ENCODE assay signal across 23 cellular contexts in genomic region chr4:153640476-153640802, GRCh38. TPM values are rescaled to one million over a fixed set of nuclear protein-coding genes. Genes with fewer than 3 reads are reported as not detected.
A peak's percentile ranks its signal among the peaks of the same experiment; 100 is the strongest.
DNase-seq lines count a peak whose midpoint lies in the region; ATAC-seq and TF ChIP-seq lines count a peak whose summit lies in the region.
"Had no signal": no experiment of that assay in that cellular context is flagged by ENCODE, and none has a peak within 500 bp of the region (broad histone marks: within the 10 kb centered on the region; RNA-seq: fewer than 3 reads in every experiment).

No MANE protein-coding gene starts in this region.

- peak overlapping the region; percentile 10 to 92 (median 69) for H3K27ac Mint-ChIP-seq in IgD-negative memory B cell
- no peak overlapping the region for H3K27ac Mint-ChIP-seq in WTC11
- H3K27ac Mint-ChIP-seq in naive thymus-derived CD4-positive, alpha-beta T cell = peak overlapping the region in 7 of 9 donors; percentile 33 to 81 (median 76)
- no peak overlapping the region for H3K27ac Mint-ChIP-seq in activated naive CD8-positive, alpha-beta T cell treated with anti-CD3 and anti-CD28 coated beads, Interleukin-2, amount 50 U/mL, for 24 hours
- H3K27ac Mint-ChIP-seq: T-helper 2 cell treated with Interferon-gamma antibody and Interleukin-4, amounts not matched to agents 5 μg/mL and 100 μg/mL, for 36 hours had no signal

- peak overlapping the region in 5 of 11 experiments; percentile 4 to 43 (median 26); a peak in 5 of 22 replicates for H3K27ac ChIP-seq in BLaER1 treated with 17β-estradiol and CSF1 and Interleukin-3, amounts not matched to agents 10 nM and 100 nM
- no peak overlapping the region for H3K27ac ChIP-seq in naive thymus-derived CD4-positive, alpha-beta T cell (ENCODE audit: low read depth, low read length)
- H3K27ac ChIP-seq in RWPE1 = no peak overlapping the region
- H3K27ac ChIP-seq: A549 had no signal

- H3K4me3 Mint-ChIP-seq in IgD-negative memory B cell = no peak overlapping the region
- H3K4me3 Mint-ChIP-seq in WTC11 = no peak overlapping the region
- H3K4me3 Mint-ChIP-seq in naive thymus-derived CD4-positive, alpha-beta T cell = no peak overlapping the region
- H3K4me3 Mint-ChIP-seq in activated naive CD8-positive, alpha-beta T cell treated with anti-CD3 and anti-CD28 coated beads, Interleukin-2, amount 50 U/mL, for 24 hours = no peak overlapping the region
- H3K4me3 Mint-ChIP-seq: T-helper 2 cell treated with Interferon-gamma antibody and Interleukin-4, amounts not matched to agents 5 μg/mL and 100 μg/mL, for 36 hours had no signal

- H3K36me3 ChIP-seq in BLaER1 treated with 17β-estradiol and CSF1 and Interleukin-3, amounts not matched to agents 10 nM and 100 nM = peaks cover 13 to 35% (median 30%) of the 10 kb centered on the region in 11 experiments
- H3K36me3 ChIP-seq in naive thymus-derived CD4-positive, alpha-beta T cell (ENCODE audit: control insufficient read depth in 2 of 3, insufficient read depth in 3 of 3, low read length in 3 of 3) = peaks cover 0 to 18% (median 2%) of the 10 kb centered on the region in 3 experiments

- H3K9ac ChIP-seq in BLaER1 treated with 17β-estradiol and CSF1 and Interleukin-3, amounts not matched to agents 10 nM and 100 nM = peak overlapping the region in 3 of 11 experiments; percentile 5 to 66 (median 50); a peak in 5 of 22 replicates

- peaks cover 4 to 13% (median 7%) of the 10 kb centered on the region in 11 experiments; a peak in 20 of 22 replicates for H3K9me3 ChIP-seq in BLaER1 treated with 17β-estradiol and CSF1 and Interleukin-3, amounts not matched to agents 10 nM and 100 nM (replicated peaks in 1 of 11)
- H3K9me3 ChIP-seq in naive thymus-derived CD4-positive, alpha-beta T cell (ENCODE audit: control insufficient read depth in 2 of 3, low read length in 3 of 3) = no peaks in the 10 kb centered on the region
- H3K9me3 ChIP-seq: A549 had no signal

- peak overlapping the region in 4 of 10 experiments; percentile 2 to 51 (median 25); a peak in 7 of 20 replicates for H3K4me3 ChIP-seq in BLaER1 treated with 17β-estradiol and CSF1 and Interleukin-3, amounts not matched to agents 10 nM and 100 nM
- no peak overlapping the region for H3K4me3 ChIP-seq in naive thymus-derived CD4-positive, alpha-beta T cell (ENCODE audit: low read length)
- H3K4me3 ChIP-seq: A549 had no signal

- peaks cover 10% of the 10 kb centered on the region for H3K36me3 Mint-ChIP-seq in IgD-negative memory B cell
- H3K36me3 Mint-ChIP-seq in WTC11 = peaks cover 18% of the 10 kb centered on the region
- H3K36me3 Mint-ChIP-seq in naive thymus-derived CD4-positive, alpha-beta T cell = peaks cover 6 to 23% (median 18%) of the 10 kb centered on the region in 5 donors
- peaks cover 16% of the 10 kb centered on the region for H3K36me3 Mint-ChIP-seq in activated naive CD8-positive, alpha-beta T cell treated with anti-CD3 and anti-CD28 coated beads, Interleukin-2, amount 50 U/mL, for 24 hours (ENCODE audit: low read depth)

- intact Hi-C loops in naive thymus-derived CD4-positive, alpha-beta T cell (cut with micrococcal nuclease) = loop anchor here in 1 of 2 donors (5.0 kb wide), 1 partner anchor 208 kb away; no protein-coding TSS in a partner anchor

- ATAC-seq in WTC11 (peak; percentile 56), HG03196 (IDR thresholded peaks at IDR 0.05; ENCODE audit: unreplicated experiment) (no peak), GM19467 (IDR thresholded peaks at IDR 0.05; ENCODE audit: unreplicated experiment) (no peak)
- no peak for ATAC-seq in naive thymus-derived CD4-positive, alpha-beta T cell
- ATAC-seq in activated naive CD8-positive, alpha-beta T cell treated with anti-CD3 and anti-CD28 coated beads, Interleukin-2, amount 50 U/mL, for 24 hours = no peak
- ATAC-seq: A549 had no signal

- H3K9me3 Mint-ChIP-seq in IgD-negative memory B cell = no peaks in the 10 kb centered on the region
- peaks cover 9% of the 10 kb centered on the region for H3K9me3 Mint-ChIP-seq in WTC11
- peaks cover 0 to 8% (median 0%) of the 10 kb centered on the region in 11 donors for H3K9me3 Mint-ChIP-seq in naive thymus-derived CD4-positive, alpha-beta T cell
- H3K9me3 Mint-ChIP-seq in activated naive CD8-positive, alpha-beta T cell treated with anti-CD3 and anti-CD28 coated beads, Interleukin-2, amount 50 U/mL, for 24 hours = peaks cover 3% of the 10 kb centered on the region

- CTCF ChIA-PET in WTC11 (lab: Charles Lee) = interaction anchor here (0.6 to 1.5 kb wide), 5 partner anchors 9 to 113 kb away, joined by 3 to 9 read pairs (median 4); no protein-coding TSS in a partner anchor
- CTCF ChIA-PET in naive thymus-derived CD4-positive, alpha-beta T cell (lab: Charles Lee) = interaction anchor here (1.1 kb wide), 1 partner anchor 111 kb away, joined by 5 read pairs; no protein-coding TSS in a partner anchor
- CTCF ChIA-PET in RWPE1 (lab: Yijun Ruan, JAX) = no interaction called here

- H4K20me1 ChIP-seq in BLaER1 treated with 17β-estradiol and CSF1 and Interleukin-3, amounts not matched to agents 10 nM and 100 nM = peaks cover 0 to 9% (median 0%) of the 10 kb centered on the region in 11 experiments; a peak in 1 of 22 replicates

- H3K27me3 ChIP-seq in BLaER1 treated with 17β-estradiol and CSF1 and Interleukin-3, amounts not matched to agents 10 nM and 100 nM = no peaks in the 10 kb centered on the region
- no peaks in the 10 kb centered on the region for H3K27me3 ChIP-seq in naive thymus-derived CD4-positive, alpha-beta T cell (ENCODE audit: control insufficient read depth in 2 of 2, insufficient read depth in 2 of 2, low read length in 2 of 2)

- no peak for DNase-seq in WTC11 (ENCODE audit: low spot score)
- no peak for DNase-seq in naive thymus-derived CD4-positive, alpha-beta T cell
- DNase-seq in RWPE1 (ENCODE audit: low spot score) = no peak
- no peak for DNase-seq in activated naive CD8-positive, alpha-beta T cell treated with anti-CD3 and anti-CD28 coated beads, Interleukin-2, amount 50 U/mL, for 24 hours
- DNase-seq: AML-193; DMS153; DND-41; NCI-H1092 treated with DMSO at 0.1 percent for 48 hours; NCI-H1436 treated with DMSO at 0.1 percent for 48 hours; NCI-H2029; NCI-H446 treated with DMSO at 0.1 percent for 48 hours; NCI-H82; NK-92 treated with Interleukin-12 subunit alpha and Interleukin-12 subunit beta, amount 100 ng/mL, for 24 hours; RPMI8226; SHP77; T-helper 1 cell had no signal

- peak overlapping the region; percentile 19 to 93 (median 54); a peak in 21 of 22 replicates for H3K4me2 ChIP-seq in BLaER1 treated with 17β-estradiol and CSF1 and Interleukin-3, amounts not matched to agents 10 nM and 100 nM
- H3K4me2 ChIP-seq: A549 had no signal

- H3K27me3 Mint-ChIP-seq in IgD-negative memory B cell = no peaks in the 10 kb centered on the region
- no peaks in the 10 kb centered on the region for H3K27me3 Mint-ChIP-seq in WTC11 (ENCODE audit: low read depth)
- no peaks in the 10 kb centered on the region for H3K27me3 Mint-ChIP-seq in naive thymus-derived CD4-positive, alpha-beta T cell
- no peaks in the 10 kb centered on the region for H3K27me3 Mint-ChIP-seq in activated naive CD8-positive, alpha-beta T cell treated with anti-CD3 and anti-CD28 coated beads, Interleukin-2, amount 50 U/mL, for 24 hours

- TF ChIP-seq CTCF in WTC11 (IDR thresholded peaks at IDR 0.05) = no peak
- no peak for TF ChIP-seq CTCF in RWPE1 (conservative IDR thresholded peaks at IDR 0.05; ENCODE audit: low read depth)

- peaks cover 8 to 11% (median 8%) of the 10 kb centered on the region in 3 donors for H3K4me1 Mint-ChIP-seq in IgD-negative memory B cell
- peaks cover 7% of the 10 kb centered on the region for H3K4me1 Mint-ChIP-seq in WTC11
- H3K4me1 Mint-ChIP-seq in naive thymus-derived CD4-positive, alpha-beta T cell = peaks cover 0 to 14% (median 8%) of the 10 kb centered on the region in 7 donors
- peaks cover 10% of the 10 kb centered on the region for H3K4me1 Mint-ChIP-seq in activated naive CD8-positive, alpha-beta T cell treated with anti-CD3 and anti-CD28 coated beads, Interleukin-2, amount 50 U/mL, for 24 hours

- POLR2A ChIA-PET in WTC11 (lab: Charles Lee) (interaction anchor here (0.6 kb wide), 1 partner anchor 16 kb away, joined by 3 read pairs; no protein-coding TSS in a partner anchor), RWPE1 (lab: Yijun Ruan, JAX; ENCODE audit: low non-redundant PET) (no interaction called here)
- POLR2A ChIA-PET in naive thymus-derived CD4-positive, alpha-beta T cell (lab: Charles Lee) = interaction anchor here (0.7 kb wide), 1 partner anchor 280 kb away, joined by 3 read pairs; no protein-coding TSS in a partner anchor

- H3K4me1 ChIP-seq in BLaER1 treated with 17β-estradiol and CSF1 and Interleukin-3, amounts not matched to agents 10 nM and 100 nM = peaks cover 58 to 85% (median 71%) of the 10 kb centered on the region in 10 experiments
- H3K4me1 ChIP-seq in naive thymus-derived CD4-positive, alpha-beta T cell (ENCODE audit: control insufficient read depth in 2 of 2, insufficient read depth in 2 of 2, low read length in 2 of 2) = no peaks in the 10 kb centered on the region
- H3K4me1 ChIP-seq: A549 had no signal

TF ChIP-seq in WTC11, 78 proteins besides CTCF, POLR2A, EP300 and RAD21:
- no peak for TF ChIP-seq SMAD3 (CRISPR knock-in tag; IDR thresholded peaks at IDR 0.05; ENCODE audit: borderline replicate concordance)
- TF ChIP-seq ETV6 (CRISPR knock-in tag; IDR thresholded peaks at IDR 0.05) = no peak
- no peak for TF ChIP-seq TCF7 (CRISPR knock-in tag; IDR thresholded peaks at IDR 0.05; ENCODE audit: low read depth)
- TF ChIP-seq ERG (CRISPR knock-in tag; IDR thresholded peaks at IDR 0.05) = no peak
- TF ChIP-seq USF1 (CRISPR knock-in tag; IDR thresholded peaks at IDR 0.05) = no peak
- TF ChIP-seq FOXJ3 (CRISPR knock-in tag; IDR thresholded peaks at IDR 0.05; ENCODE audit: borderline replicate concordance) = no peak

RNA-seq across cellular contexts. Expression of gene TLR2, which starts 43.6 kb away (rescaled TPM):
- 0.58 TPM for polyA plus RNA-seq in IgD-negative memory B cell
- 1.3 to 1.7 TPM (median 1.4 TPM) in 3 replicates for total RNA-seq in WTC11 (2021)
- 10 to 100 TPM in 2 of 5 experiments, 1 to 10 TPM in 3; 3.3 to 84.2 (median 6.6) TPM for total RNA-seq in naive thymus-derived CD4-positive, alpha-beta T cell
- polyA plus RNA-seq in naive thymus-derived CD4-positive, alpha-beta T cell = 1 to 10 TPM; 1.0 to 1.2 TPM
- total RNA-seq: HT1080 had no signal

Comparison
In these comparisons a context has a peak if more than half of its experiments do, and no peak if none do; other contexts are left out.
1. H3K27ac Mint-ChIP-seq: peak in IgD-negative memory B cell (3 of 3) and naive thymus-derived CD4-positive, alpha-beta T cell (7 of 9); none in WTC11 (single experiment) and activated naive CD8-positive, alpha-beta T cell treated with anti-CD3 and anti-CD28 coated beads, Interleukin-2, amount 50 U/mL, for 24 hours (single experiment).